ENCODE assay signal across 8 cellular contexts in genomic region chr11:113242767-113243397, GRCh38.
DNase-seq lines count a peak whose midpoint lies in the region; ATAC-seq and TF ChIP-seq lines count a peak whose summit lies in the region.

No MANE protein-coding gene starts in this region.

- intact Hi-C loops in left cardiac atrium (cut with DNase I): no loop called here
- intact Hi-C loops in thyroid gland (cut with DNase I): no loop called here

- peak overlapping the region; percentile 47 for H3K4me3 Mint-ChIP-seq in activated CD8-positive, alpha-beta T cell treated with anti-CD3 and anti-CD28 coated beads, Interleukin-2, amount 10 ng/mL, durations not matched to agents 7 days and 5 days
- H3K4me3 Mint-ChIP-seq in stimulated activated memory B cell treated with anti-CD40 and anti-IgM and Interleukin-4, amounts not matched to agents 10 μg/mL and 1 μg/mL and 100 μg/mL, for 72 hours: no peak overlapping the region

- peak overlapping the region; percentile 37 for H3K4me3 ChIP-seq in skeletal muscle cell (ENCODE audit: low read depth, low read length)
- H3K4me3 ChIP-seq in thyroid gland (replicated peaks in 1 of 3): no peak overlapping the region

- peaks cover 57% of the 10 kb centered on the region for H3K27me3 Mint-ChIP-seq in activated CD8-positive, alpha-beta T cell treated with anti-CD3 and anti-CD28 coated beads, Interleukin-2, amount 10 ng/mL, durations not matched to agents 7 days and 5 days (ENCODE audit: low read depth)
- peaks cover 62% of the 10 kb centered on the region for H3K27me3 Mint-ChIP-seq in stimulated activated memory B cell treated with anti-CD40 and anti-IgM and Interleukin-4, amounts not matched to agents 10 μg/mL and 1 μg/mL and 100 μg/mL, for 72 hours

- no peak overlapping the region for H3K27ac Mint-ChIP-seq in activated CD8-positive, alpha-beta T cell treated with anti-CD3 and anti-CD28 coated beads, Interleukin-2, amount 10 ng/mL, durations not matched to agents 7 days and 5 days
- H3K27ac Mint-ChIP-seq in stimulated activated memory B cell treated with anti-CD40 and anti-IgM and Interleukin-4, amounts not matched to agents 10 μg/mL and 1 μg/mL and 100 μg/mL, for 72 hours: no peak overlapping the region

- peak; percentile 32 for DNase-seq in GM04504 (ENCODE audit: low read depth)
- DNase-seq in activated CD8-positive, alpha-beta T cell treated with anti-CD3 and anti-CD28 coated beads, Interleukin-2, amount 10 ng/mL, durations not matched to agents 7 days and 5 days: peak; percentile 62
- DNase-seq in left cardiac atrium: no peak
- no peak for DNase-seq in skeletal muscle cell (ENCODE audit: low read depth)
- no peak for DNase-seq in thyroid gland

- H3K27ac ChIP-seq in thyroid gland: no peak overlapping the region

- no peaks in the 10 kb centered on the region for H3K9me3 ChIP-seq in thyroid gland

- no peaks in the 10 kb centered on the region for H3K36me3 Mint-ChIP-seq in activated CD8-positive, alpha-beta T cell treated with anti-CD3 and anti-CD28 coated beads, Interleukin-2, amount 10 ng/mL, durations not matched to agents 7 days and 5 days (ENCODE audit: low read depth)
- no peaks in the 10 kb centered on the region for H3K36me3 Mint-ChIP-seq in stimulated activated memory B cell treated with anti-CD40 and anti-IgM and Interleukin-4, amounts not matched to agents 10 μg/mL and 1 μg/mL and 100 μg/mL, for 72 hours

- POLR2A ChIA-PET in activated CD8-positive, alpha-beta T cell treated with anti-CD3 and anti-CD28 coated beads, Interleukin-2, amount 10 ng/mL, durations not matched to agents 7 days and 5 days (lab: Charles Lee): no interaction called here

- H3K27me3 ChIP-seq in thyroid gland: no peaks in the 10 kb centered on the region

- H3K9me3 Mint-ChIP-seq in activated CD8-positive, alpha-beta T cell treated with anti-CD3 and anti-CD28 coated beads, Interleukin-2, amount 10 ng/mL, durations not matched to agents 7 days and 5 days (ENCODE audit: insufficient read depth): no peaks in the 10 kb centered on the region
- H3K9me3 Mint-ChIP-seq in stimulated activated memory B cell treated with anti-CD40 and anti-IgM and Interleukin-4, amounts not matched to agents 10 μg/mL and 1 μg/mL and 100 μg/mL, for 72 hours: no peaks in the 10 kb centered on the region

- H3K4me1 ChIP-seq in thyroid gland: peaks cover 4% of the 10 kb centered on the region in 2 donors

- peaks cover 13% of the 10 kb centered on the region for H3K4me1 Mint-ChIP-seq in activated CD8-positive, alpha-beta T cell treated with anti-CD3 and anti-CD28 coated beads, Interleukin-2, amount 10 ng/mL, durations not matched to agents 7 days and 5 days (ENCODE audit: low read depth)
- peaks cover 10% of the 10 kb centered on the region for H3K4me1 Mint-ChIP-seq in stimulated activated memory B cell treated with anti-CD40 and anti-IgM and Interleukin-4, amounts not matched to agents 10 μg/mL and 1 μg/mL and 100 μg/mL, for 72 hours

- no peak for TF ChIP-seq POLR2A in thyroid gland (IDR thresholded peaks at IDR 0.05)

- no peaks in the 10 kb centered on the region for H3K36me3 ChIP-seq in thyroid gland

- no peak for TF ChIP-seq CTCF in thyroid gland (IDR thresholded peaks at IDR 0.05)

- CTCF ChIA-PET in activated CD8-positive, alpha-beta T cell treated with anti-CD3 and anti-CD28 coated beads, Interleukin-2, amount 10 ng/mL, durations not matched to agents 7 days and 5 days (lab: Charles Lee): no interaction called here

- ATAC-seq in activated CD8-positive, alpha-beta T cell treated with anti-CD3 and anti-CD28 coated beads, Interleukin-2, amount 10 ng/mL, durations not matched to agents 7 days and 5 days: peak; percentile 95
- ATAC-seq in left cardiac atrium (peak; percentile 69 to 75), HG03457 (IDR thresholded peaks at IDR 0.05; ENCODE audit: unreplicated experiment) (no peak), GM19023 (IDR thresholded peaks at IDR 0.05; ENCODE audit: unreplicated experiment) (no peak)
- no peak for ATAC-seq in stimulated activated memory B cell treated with anti-CD40 and anti-IgM and Interleukin-4, amounts not matched to agents 10 μg/mL and 1 μg/mL and 100 μg/mL, for 72 hours

- WGBS in thyroid gland, 2 donors: 48 to 50% methylated on average over 21 of the region's 21 CpGs

Comparison
In these comparisons a context has a peak if more than half of its experiments do, and no peak if none do; other contexts are left out.
1. DNase-seq: peak in GM04504 (single experiment) and activated CD8-positive, alpha-beta T cell treated with anti-CD3 and anti-CD28 coated beads, Interleukin-2, amount 10 ng/mL, durations not matched to agents 7 days and 5 days (single experiment); none in left cardiac atrium (single experiment), skeletal muscle cell (single experiment) and thyroid gland (0 of 2).
2. ATAC-seq: peak in activated CD8-positive, alpha-beta T cell treated with anti-CD3 and anti-CD28 coated beads, Interleukin-2, amount 10 ng/mL, durations not matched to agents 7 days and 5 days (single experiment) and left cardiac atrium (2 of 2); none in HG03457 (single experiment), stimulated activated memory B cell treated with anti-CD40 and anti-IgM and Interleukin-4, amounts not matched to agents 10 μg/mL and 1 μg/mL and 100 μg/mL, for 72 hours (single experiment) and GM19023 (single experiment).